In genomic region chr5:83475540-83476469, GRCh38 we compare ENCODE assay signal across 1 cellular context.
TF ChIP-seq lines count a peak whose summit lies in the region.

No MANE protein-coding gene starts in this region.

TF ChIP-seq in A549, 52 proteins besides CTCF, POLR2A, EP300 and RAD21:
- no peak for TF ChIP-seq ZFP36 (IDR thresholded peaks at IDR 0.05; ENCODE audit: borderline replicate concordance, partially characterized antibody)
- no peak for TF ChIP-seq HDAC2 (IDR thresholded peaks at IDR 0.05)
- TF ChIP-seq CEBPB (IDR thresholded peaks at IDR 0.05), result peak; percentile 53 to 65; a peak in 3 of 4 replicates
TF ChIP-seq in A549: peak in this region for 1.
